ENCODE assay signal across 1 cellular context in the genomic region with DNA sequence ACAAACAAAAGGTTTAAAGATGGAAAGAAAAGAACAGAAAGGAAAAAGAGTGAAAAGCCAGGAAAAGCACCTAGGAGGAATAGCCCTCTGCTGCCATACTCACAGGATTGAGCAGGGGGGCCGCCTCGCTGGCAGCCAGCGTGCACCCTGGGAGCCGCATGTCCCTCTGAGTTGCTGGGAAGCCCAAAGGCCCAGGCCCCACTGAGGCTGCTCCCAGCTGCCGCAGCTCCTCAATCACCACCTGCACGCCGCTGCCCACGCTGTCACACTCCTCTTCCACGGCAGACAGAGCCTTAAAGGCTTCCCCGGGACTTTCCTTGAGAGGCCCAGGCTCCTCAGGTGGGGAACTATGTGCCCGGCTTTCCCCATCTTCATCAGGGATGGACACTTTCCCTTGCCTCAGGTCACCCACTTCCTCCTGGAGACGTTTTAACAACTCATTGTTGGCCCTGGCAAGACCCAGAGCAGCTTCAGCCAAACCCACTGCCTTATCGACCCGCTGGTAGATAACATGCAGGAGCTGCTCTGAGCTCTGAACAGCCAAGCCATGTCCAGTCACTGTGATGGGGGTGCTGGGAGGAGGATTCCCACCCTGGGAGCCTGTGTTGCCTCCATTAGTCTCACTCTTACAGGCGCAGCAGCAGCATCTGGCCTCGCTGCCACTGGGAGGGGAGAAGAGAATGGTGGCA.
TF ChIP-seq lines count a peak whose summit lies in the region.

No MANE protein-coding gene starts in this region.

TF ChIP-seq in HEK293T, 16 proteins besides CTCF, POLR2A, EP300 and RAD21:
- TF ChIP-seq, protein P1, sequence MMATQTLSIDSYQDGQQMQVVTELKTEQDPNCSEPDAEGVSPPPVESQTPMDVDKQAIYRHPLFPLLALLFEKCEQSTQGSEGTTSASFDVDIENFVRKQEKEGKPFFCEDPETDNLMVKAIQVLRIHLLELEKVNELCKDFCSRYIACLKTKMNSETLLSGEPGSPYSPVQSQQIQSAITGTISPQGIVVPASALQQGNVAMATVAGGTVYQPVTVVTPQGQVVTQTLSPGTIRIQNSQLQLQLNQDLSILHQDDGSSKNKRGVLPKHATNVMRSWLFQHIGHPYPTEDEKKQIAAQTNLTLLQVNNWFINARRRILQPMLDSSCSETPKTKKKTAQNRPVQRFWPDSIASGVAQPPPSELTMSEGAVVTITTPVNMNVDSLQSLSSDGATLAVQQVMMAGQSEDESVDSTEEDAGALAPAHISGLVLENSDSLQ (IDR thresholded peaks at IDR 0.05): no peak
- no peak for TF ChIP-seq SP1 (IDR thresholded peaks at IDR 0.05)
